In genomic region chr2:48508461-48509124, GRCh38 we compare ENCODE assay signal across 9 cellular contexts. TPM values are rescaled to one million over a fixed set of nuclear protein-coding genes. Genes with fewer than 3 reads are reported as not detected.
DNase-seq lines count a peak whose midpoint lies in the region; ATAC-seq, FAIRE-seq and TF ChIP-seq lines count a peak whose summit lies in the region.
"Had no signal": no experiment of that assay in that cellular context is flagged by ENCODE, and none has a peak within 500 bp of the region (broad histone marks: within the 10 kb centered on the region; RNA-seq: fewer than 3 reads in every experiment).

No MANE protein-coding gene starts in this region.

- TF ChIP-seq CTCF in prostate gland (IDR thresholded peaks at IDR 0.05), result no peak

- no peaks in the 10 kb centered on the region for H3K27me3 ChIP-seq in prostate gland (replicated peaks; ENCODE audit: insufficient read depth)

- FAIRE-seq in RCC 7860 (lab: Jason Lieb, UNC), result no peak

- H3K9me3 ChIP-seq in prostate gland, result no peaks in the 10 kb centered on the region

- H3K4me3 ChIP-seq in prostate gland, result no peak overlapping the region

- peak; percentile 76 for ATAC-seq in SK-N-SH treated with all-trans-retinoic acid at 6 μM for 48 hours
- no peak for ATAC-seq in GM19455 (IDR thresholded peaks at IDR 0.05; ENCODE audit: unreplicated experiment)
- ATAC-seq: activated T-cell treated with anti-CD3 and anti-CD28 coated beads, Interleukin-2, amount 50 U/mL, for 4 hours had no signal

- WGBS in prostate gland, result 36% methylated on average over 5 of the region's 5 CpGs

- H3K27ac ChIP-seq in prostate gland, result peak overlapping the region; percentile 45 to 66

- peaks cover 2% of the 10 kb centered on the region for H3K4me1 ChIP-seq in prostate gland (replicated peaks)

- TF ChIP-seq POLR2A in prostate gland (IDR thresholded peaks at IDR 0.05), result no peak

- H3K36me3 ChIP-seq in prostate gland, result no peaks in the 10 kb centered on the region

- intact Hi-C loops in prostate gland (cut with DNase I), result no loop called here

- peak; percentile 40 for DNase-seq in H4 (ENCODE audit: low spot score)
- DNase-seq in fibroblast of peridontal ligament (ENCODE audit: extremely low read depth), result peak; percentile 78
- DNase-seq in prostate gland (ENCODE audit: low spot score), result peak; percentile 21
- DNase-seq in activated CD8-positive, alpha-beta memory T cell treated with anti-CD3 and anti-CD28 coated beads, Interleukin-2, amount 50 U/mL, for 48 hours, result no peak
- no peak for DNase-seq in RCC 7860 (ENCODE audit: low spot score)
- no peak for DNase-seq in NCI-H1105 treated with DMSO at 0.1 percent for 48 hours (lab: John Stamatoyannopoulos, UW)
- DNase-seq: activated T-cell treated with anti-CD3 and anti-CD28 coated beads, Interleukin-2, amount 50 U/mL, for 4 hours had no signal

TF ChIP-seq in SK-N-SH treated with all-trans-retinoic acid at 6 μM for 48 hours, 23 proteins besides CTCF, POLR2A, EP300 and RAD21:
- TF ChIP-seq ZC3H10 (CRISPR knock-in tag; IDR thresholded peaks at IDR 0.05) (no peak), ISL1 (CRISPR knock-in tag; IDR thresholded peaks at IDR 0.05) (no peak), ZFP3 (CRISPR knock-in tag; IDR thresholded peaks at IDR 0.05) (0 out of 2 replicates have a peak, but pooled peaks have one; percentile 45), ZNF8 (CRISPR knock-in tag; IDR thresholded peaks at IDR 0.05) (no peak), ARNTL (CRISPR knock-in tag; IDR thresholded peaks at IDR 0.05; ENCODE audit: borderline replicate concordance, low read depth) (no peak), CSDC2 (CRISPR knock-in tag; IDR thresholded peaks at IDR 0.05) (0 out of 2 replicates have a peak, but pooled peaks have one; percentile 50), POU6F1 (CRISPR knock-in tag; IDR thresholded peaks at IDR 0.05; ENCODE audit: borderline replicate concordance, low read depth) (no peak), TOX (CRISPR knock-in tag; IDR thresholded peaks at IDR 0.05; ENCODE audit: borderline replicate concordance) (no peak), BACH2 (CRISPR knock-in tag; IDR thresholded peaks at IDR 0.05; ENCODE audit: borderline replicate concordance) (no peak)

RNA-seq across cellular contexts. Expression of gene STON1, which starts 21.4 kb away (rescaled TPM):
- 5.8 and 6.1 TPM in 2 replicates for total RNA-seq in H4 (2014; rRNA removed; shearing (Covaris generic))
- 10 to 100 TPM; 34.0 to 48.7 TPM for total RNA-seq in prostate gland

Comparison
In these comparisons a context has a peak if more than half of its experiments do, and no peak if none do; other contexts are left out.
1. DNase-seq: peak in H4 (single experiment), fibroblast of peridontal ligament (single experiment) and prostate gland (single experiment); none in activated CD8-positive, alpha-beta memory T cell treated with anti-CD3 and anti-CD28 coated beads, Interleukin-2, amount 50 U/mL, for 48 hours (single experiment), RCC 7860 (single experiment) and NCI-H1105 treated with DMSO at 0.1 percent for 48 hours (single experiment).